1 cellular context compared by ENCODE assay signal in genomic region chr21:33421713-33422393, GRCh38.
TF ChIP-seq lines count a peak whose summit lies in the region.

No MANE protein-coding gene starts in this region.

TF ChIP-seq in HepG2, 621 proteins besides CTCF, POLR2A, EP300 and RAD21:
- TF ChIP-seq SOX13 (IDR thresholded peaks at IDR 0.05) (no peak), SOX13 (CRISPR knock-in tag; conservative IDR thresholded peaks at IDR 0.05 in 1 of 2, IDR thresholded peaks at IDR 0.05 in 1 of 2) (peak in 1 of 2 experiments; percentile 16; a peak in 1 of 4 replicates), DMAP1 (CRISPR knock-in tag; IDR thresholded peaks at IDR 0.05) (no peak), ZNF3 (CRISPR knock-in tag; IDR thresholded peaks at IDR 0.05) (peak; percentile 82; the same call in 1 of the 2 replicates), TRAFD1 (CRISPR knock-in tag; IDR thresholded peaks at IDR 0.05; ENCODE audit: borderline replicate concordance) (no peak), HMG20A (CRISPR knock-in tag; IDR thresholded peaks at IDR 0.05; ENCODE audit: borderline replicate concordance) (no peak), FOSL2 (CRISPR knock-in tag; IDR thresholded peaks at IDR 0.05) (peak; percentile 54), ZNF713 (CRISPR knock-in tag; IDR thresholded peaks at IDR 0.05) (no peak), ZNF552 (CRISPR knock-in tag; IDR thresholded peaks at IDR 0.05; ENCODE audit: borderline replicate concordance) (no peak), FOXA3 (CRISPR knock-in tag; IDR thresholded peaks at IDR 0.05) (0 out of 2 replicates have a peak, but pooled peaks have one; percentile 14), ZNF580 (CRISPR knock-in tag; IDR thresholded peaks at IDR 0.05; ENCODE audit: borderline replicate concordance, low read depth) (no peak), ZBTB40 (IDR thresholded peaks at IDR 0.05) (peak; percentile 71), ZBTB40 (CRISPR knock-in tag; IDR thresholded peaks at IDR 0.05) (peak; percentile 98), ZNF724P (CRISPR knock-in tag; IDR thresholded peaks at IDR 0.05; ENCODE audit: borderline replicate concordance) (no peak), KMT2B (CRISPR knock-in tag; IDR thresholded peaks at IDR 0.05) (no peak), BCL3 (CRISPR knock-in tag; IDR thresholded peaks at IDR 0.05) (no peak), FOXA1 (IDR thresholded peaks at IDR 0.05) (no peak), FOXA1 (CRISPR knock-in tag; IDR thresholded peaks at IDR 0.05) (peak; percentile 8; the same call in 1 of the 2 replicates), ZFP90 (CRISPR knock-in tag; IDR thresholded peaks at IDR 0.05; ENCODE audit: borderline replicate concordance) (no peak)
TF ChIP-seq in HepG2: peak in this region for 6.
